Comparison of ENCODE assay signal across 11 cellular contexts in the genomic region with DNA sequence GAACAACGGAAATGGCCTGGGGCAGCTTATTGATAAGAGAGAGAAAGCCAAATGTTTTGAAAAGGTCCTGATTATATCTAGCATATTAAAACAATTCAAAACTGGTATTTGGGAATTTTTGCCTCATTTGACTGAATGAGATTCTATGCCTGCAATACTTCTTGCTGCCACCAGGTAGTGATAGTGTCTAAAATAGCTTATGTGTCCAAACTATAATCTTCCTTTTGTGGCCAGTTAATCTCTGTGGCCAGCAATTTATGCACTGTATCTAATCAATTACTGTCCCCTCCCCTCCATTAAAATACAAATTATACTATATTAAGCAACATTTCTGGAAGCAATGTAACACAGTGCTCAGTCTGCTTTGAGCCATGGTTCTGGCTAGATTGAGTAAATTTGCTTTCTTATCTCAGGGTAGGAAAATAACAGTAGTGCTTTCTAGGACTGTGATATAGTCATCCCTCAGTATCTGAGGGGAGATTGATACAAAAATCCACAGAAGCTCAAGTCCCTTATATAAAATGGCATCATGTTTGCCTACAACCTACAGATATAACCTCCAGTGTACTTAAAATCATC.
DNase-seq lines count a peak whose midpoint lies in the region; ATAC-seq, FAIRE-seq and TF ChIP-seq lines count a peak whose summit lies in the region.
"Had no signal": no experiment of that assay in that cellular context is flagged by ENCODE, and none has a peak within 500 bp of the region (broad histone marks: within the 10 kb centered on the region; RNA-seq: fewer than 3 reads in every experiment).

No MANE protein-coding gene starts in this region.

- peak; percentile 40 to 67 (median 57); a peak in 5 of 6 replicates for TF ChIP-seq CTCF in K562 (IDR thresholded peaks at IDR 0.05 in 2 of 3, conservative IDR thresholded peaks at IDR 0.05 in 1 of 3; ENCODE audit: insufficient read depth in 2 of 3, low read depth in 1 of 3, low read length in 3 of 3)
- peak; percentile 52 to 58 (median 53) for TF ChIP-seq CTCF in nephron (IDR thresholded peaks at IDR 0.05; ENCODE audit: unreplicated experiment in 3 of 3)
- peak in 3 of 6 experiments; percentile 15 to 26 (median 15) for TF ChIP-seq CTCF in thyroid gland (IDR thresholded peaks at IDR 0.05)

- ATAC-seq in K562 = no peak
- no peak for ATAC-seq in stimulated activated naive CD8-positive, alpha-beta T cell treated with anti-CD3 and anti-CD28 coated beads, Interleukin-15, Interleukin-2, amounts not matched to agents 100 U/mL and 50 U/mL, for 24 hours
- ATAC-seq: effector memory CD8-positive, alpha-beta T cell had no signal

- H2AFZ ChIP-seq in K562 (ENCODE audit: low read depth, low read length) = no peak overlapping the region

- BruUV-seq in K562 (replicated peaks; lab: Mats Ljungman, UMichigan) = no TSS peak

- in situ Hi-C loops in K562 (cut with MboI) = no loop called here

- POLR2A ChIA-PET in K562 (lab: Yijun Ruan, JAX) = interaction anchor here (0.6 kb wide), 1 partner anchor 953 kb away, joined by 3 read pairs; no protein-coding TSS in a partner anchor

- WGBS in K562 (ENCODE audit: insufficient coverage, low coverage, missing lambda C conversion rate) = 0% methylated on average over 1 of the region's 1 CpG
- 69 to 79% methylated on average over 1 of the region's 1 CpG for WGBS in thyroid gland, 2 donors

- no peaks in the 10 kb centered on the region for H3K36me3 ChIP-seq in K562 (ENCODE audit: control insufficient read depth, insufficient read depth, low read length)
- no peaks in the 10 kb centered on the region for H3K36me3 ChIP-seq in thyroid gland

- TF ChIP-seq POLR2A in K562 (conservative IDR thresholded peaks at IDR 0.05) = no peak
- no peak for TF ChIP-seq POLR2A in thyroid gland (IDR thresholded peaks at IDR 0.05)

- H3K4me1 ChIP-seq in K562 (replicated peaks in 1 of 2; ENCODE audit: control insufficient read depth in 2 of 2, insufficient read depth in 2 of 2, low read length in 2 of 2) (peaks cover 0 to 5% of the 10 kb centered on the region in 2 experiments; a peak in 3 of 5 replicates), thyroid gland (peaks cover 0 to 12% of the 10 kb centered on the region in 2 donors)

- H3K9me3 ChIP-seq in K562 (replicated peaks; ENCODE audit: control insufficient read depth, insufficient read depth, low read depth, low read length) (peaks cover 10% of the 10 kb centered on the region), thyroid gland (no peaks in the 10 kb centered on the region)

- no peaks in the 10 kb centered on the region for H3K9me1 ChIP-seq in K562 (ENCODE audit: control insufficient read depth, insufficient read depth, low read length)

- peaks cover 16% of the 10 kb centered on the region for H3K4me1 Mint-ChIP-seq in nephron

- H3K27ac ChIP-seq in K562 (ENCODE audit: extremely low read depth, low read depth, low read length) (no peak overlapping the region), thyroid gland (no peak overlapping the region)

- CTCF ChIA-PET in K562 (lab: Yijun Ruan, JAX; ENCODE audit: low intra/inter-chr PET ratio) = interaction anchor here (1.1 kb wide), 1 partner anchor 94 kb away, joined by 4 read pairs; no protein-coding TSS in a partner anchor

- peaks cover 4% of the 10 kb centered on the region; the same call in 1 of the 2 replicates for H4K20me1 ChIP-seq in K562 (replicated peaks; ENCODE audit: control insufficient read depth, insufficient read depth, low read length)

- H3K9me3 Mint-ChIP-seq in nephron = peaks cover 12% of the 10 kb centered on the region
- H3K9me3 Mint-ChIP-seq: effector memory CD8-positive, alpha-beta T cell had no signal

- H3K4me3 ChIP-seq in K562 (no peak overlapping the region), thyroid gland (replicated peaks in 1 of 3) (no peak overlapping the region)

- TF ChIP-seq EP300 in Ishikawa (IDR thresholded peaks at IDR 0.05; ENCODE audit: borderline replicate concordance) (no peak), K562 (IDR thresholded peaks at IDR 0.05; ENCODE audit: low read length) (no peak)

- intact Hi-C loops in K562 (cut with micrococcal nuclease) = loop anchor here (5.0 kb wide), 2 partner anchors 93 to 183 kb away; no protein-coding TSS in a partner anchor
- intact Hi-C loops in thyroid gland (cut with DNase I) = loop anchor here (10.0 kb wide), 1 partner anchor 195 kb away; no protein-coding TSS in a partner anchor
- intact Hi-C loops in posterior vena cava (cut with DNase I) = no loop called here

- H3K4me3 Mint-ChIP-seq in nephron = no peak overlapping the region
- H3K4me3 Mint-ChIP-seq: effector memory CD8-positive, alpha-beta T cell had no signal

- H3K27me3 ChIP-seq in K562 (ENCODE audit: control insufficient read depth in 2 of 2, insufficient read depth in 2 of 2, low read length in 2 of 2) (peaks cover 21 to 23% of the 10 kb centered on the region in 2 experiments), thyroid gland (no peaks in the 10 kb centered on the region)

- TF ChIP-seq RAD21 in Ishikawa (IDR thresholded peaks at IDR 0.05; ENCODE audit: low read depth) (peak; percentile 34; the same call in 1 of the 2 replicates), K562 (CRISPR knock-in tag; conservative IDR thresholded peaks at IDR 0.05 in 1 of 2, IDR thresholded peaks at IDR 0.05 in 1 of 2) (peak in 1 of 2 experiments; percentile 50; a peak in 2 of 4 replicates)

- DNase-seq in DMS53 (lab: John Stamatoyannopoulos, UW) (peak; percentile 65), K562 (ENCODE audit: extremely low read depth in 1 of 4, low spot score in 3 of 4) (peak in 2 of 4 experiments; percentile 42 to 56), NCI-H345 treated with DMSO at 0.1 percent for 48 hours (lab: John Stamatoyannopoulos, UW; ENCODE audit: unreplicated experiment) (no peak), thyroid gland (no peak), posterior vena cava (ENCODE audit: low spot score) (no peak)
- DNase-seq in stimulated activated naive CD8-positive, alpha-beta T cell treated with anti-CD3 and anti-CD28 coated beads, Interleukin-15, Interleukin-2, amounts not matched to agents 100 U/mL and 50 U/mL, for 24 hours = no peak
- DNase-seq: effector memory CD8-positive, alpha-beta T cell; NCI-H446 treated with DMSO at 0.1 percent for 48 hours had no signal

- H3K4me2 ChIP-seq in K562 (ENCODE audit: insufficient read depth, low read length) = no peak overlapping the region

- H3K36me3 Mint-ChIP-seq in nephron (ENCODE audit: low read depth) = no peaks in the 10 kb centered on the region

- no peak overlapping the region for H3K9ac ChIP-seq in K562 (ENCODE audit: insufficient read depth in 1 of 2, low read depth in 2 of 2, low read length in 2 of 2)

- H3K27me3 Mint-ChIP-seq in nephron (ENCODE audit: low read depth) = peaks cover 19% of the 10 kb centered on the region

- H3K27ac Mint-ChIP-seq in nephron = no peak overlapping the region
- H3K27ac Mint-ChIP-seq: effector memory CD8-positive, alpha-beta T cell had no signal

- H3K79me2 ChIP-seq in K562 (ENCODE audit: control insufficient read depth, insufficient read depth, low read length) = no peaks in the 10 kb centered on the region

- peak; percentile 67 for FAIRE-seq in K562 (lab: Jason Lieb, UNC)
- FAIRE-seq: TTC549 had no signal

TF ChIP-seq in Ishikawa, 13 proteins besides CTCF, POLR2A, EP300 and RAD21 (continues in another document):
- TF ChIP-seq TAF1 (IDR thresholded peaks at IDR 0.05; ENCODE audit: low read depth) (no peak), FOXM1 (IDR thresholded peaks at IDR 0.05; ENCODE audit: borderline replicate concordance, low read depth) (no peak), CEBPB (IDR thresholded peaks at IDR 0.05) (no peak), TEAD4 (IDR thresholded peaks at IDR 0.05) (no peak)

TF ChIP-seq in K562, 482 proteins besides CTCF, POLR2A, EP300 and RAD21:
- TF ChIP-seq CBX3 (IDR thresholded peaks at IDR 0.05; ENCODE audit: borderline replicate concordance in 1 of 2, low read length in 2 of 2) (peak in 1 of 2 experiments; percentile 88; a peak in 2 of 3 replicates), TRIM28 (IDR thresholded peaks at IDR 0.05) (peak; percentile 70; the same call in 1 of the 2 replicates)
- TF ChIP-seq, protein P1, sequence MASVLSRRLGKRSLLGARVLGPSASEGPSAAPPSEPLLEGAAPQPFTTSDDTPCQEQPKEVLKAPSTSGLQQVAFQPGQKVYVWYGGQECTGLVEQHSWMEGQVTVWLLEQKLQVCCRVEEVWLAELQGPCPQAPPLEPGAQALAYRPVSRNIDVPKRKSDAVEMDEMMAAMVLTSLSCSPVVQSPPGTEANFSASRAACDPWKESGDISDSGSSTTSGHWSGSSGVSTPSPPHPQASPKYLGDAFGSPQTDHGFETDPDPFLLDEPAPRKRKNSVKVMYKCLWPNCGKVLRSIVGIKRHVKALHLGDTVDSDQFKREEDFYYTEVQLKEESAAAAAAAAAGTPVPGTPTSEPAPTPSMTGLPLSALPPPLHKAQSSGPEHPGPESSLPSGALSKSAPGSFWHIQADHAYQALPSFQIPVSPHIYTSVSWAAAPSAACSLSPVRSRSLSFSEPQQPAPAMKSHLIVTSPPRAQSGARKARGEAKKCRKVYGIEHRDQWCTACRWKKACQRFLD (CRISPR knock-in tag; IDR thresholded peaks at IDR 0.05) = no peak

Comparison
In these comparisons a context has a peak if more than half of its experiments do, and no peak if none do; other contexts are left out.
1. intact Hi-C loops: an anchor here in K562 (5.0 kb wide) and thyroid gland (10.0 kb wide); none called in posterior vena cava.